In the genomic region with DNA sequence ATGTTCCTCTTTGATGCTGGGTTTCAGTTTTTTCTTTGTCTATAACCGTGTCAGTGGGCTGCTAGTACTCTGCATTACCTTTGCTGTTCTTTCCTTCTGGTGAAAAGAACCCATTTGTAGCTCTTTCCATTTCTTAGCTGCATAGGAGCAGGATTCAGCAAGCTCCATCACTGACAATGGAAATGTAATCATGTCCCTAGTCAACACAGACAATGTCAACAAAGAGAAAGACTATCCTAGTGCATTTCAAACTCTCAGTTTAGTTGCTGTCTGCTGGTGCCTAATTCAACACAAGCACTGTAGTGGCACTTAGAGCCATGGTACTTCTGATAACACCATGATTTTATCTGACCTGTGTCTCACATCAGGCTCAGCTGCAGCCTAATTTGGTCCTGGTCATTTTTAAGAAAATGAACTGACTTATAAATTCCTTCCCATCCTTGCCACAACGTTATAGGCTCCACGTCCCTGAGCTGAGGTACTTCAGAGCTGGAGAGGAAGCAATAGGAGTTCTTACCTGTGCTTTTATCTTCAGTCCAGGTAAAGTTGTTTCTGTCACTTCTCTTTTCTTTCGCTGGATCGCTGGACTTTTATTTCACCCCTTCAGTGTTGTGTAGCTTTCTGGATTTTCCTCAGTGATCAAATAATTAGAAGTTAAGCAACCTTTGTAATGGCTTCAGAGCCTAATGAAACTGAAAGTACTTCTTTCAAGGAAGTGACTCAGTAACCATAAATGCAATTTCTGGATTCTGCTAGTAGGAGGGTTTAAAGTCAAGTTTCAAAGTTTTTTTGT, we compare ENCODE assay signal across 8 cellular contexts. TPM values are rescaled to one million over a fixed set of nuclear protein-coding genes. Genes with fewer than 3 reads are reported as not detected.
DNase-seq lines count a peak whose midpoint lies in the region; ATAC-seq lines count a peak whose summit lies in the region.

TSS of gene GBP3 (minus strand) at position 700 of the 793 bp plus-strand sequence. CDS start 2,145 bp downstream, outside the sequence.

- H3K27me3 ChIP-seq in CD4-positive, alpha-beta memory T cell (ENCODE audit: insufficient read depth, low read length), result no peaks in the 10 kb centered on the region
- no peaks in the 10 kb centered on the region for H3K27me3 ChIP-seq in mesenchymal stem cell (ENCODE audit: control insufficient read depth in 1 of 2, insufficient read depth in 1 of 2, low read length in 2 of 2)

- no peaks in the 10 kb centered on the region for H3K9me3 ChIP-seq in CD4-positive, alpha-beta memory T cell (ENCODE audit: control insufficient read depth in 1 of 2, low read length in 2 of 2)
- H3K9me3 ChIP-seq in mesenchymal stem cell (ENCODE audit: control insufficient read depth, low read length), result no peaks in the 10 kb centered on the region

- H3K4me2 ChIP-seq in mesenchymal stem cell (ENCODE audit: low read length, poor library complexity, severe bottlenecking), result peak within 1 kb of the TSS; percentile 81

- H2AK5ac ChIP-seq in mesenchymal stem cell (ENCODE audit: low read length, severe bottlenecking), result no peak within 1 kb of the TSS

- H3K27ac Mint-ChIP-seq in CD4-positive, alpha-beta memory T cell, result peak within 1 kb of the TSS; percentile 84 to 99 (median 94)

- POLR2A ChIA-PET in CD4-positive, alpha-beta memory T cell (lab: Charles Lee; ENCODE audit: partially characterized antibody), result interaction anchor here (0.6 to 5.3 kb wide), 24 partner anchors 9 to 587 kb away, joined by 3 to 60 read pairs (median 5); partner anchors contain the start of genes GBP1 and GBP5

- peak in 4 of 5 donors; percentile 39 to 56 (median 45) for DNase-seq in CD4-positive, alpha-beta memory T cell
- DNase-seq in RKO (ENCODE audit: low spot score) (peak; percentile 85), dedifferentiated amniotic fluid mesenchymal stem cell (ENCODE audit: extremely low spot score) (peak; percentile 68), mesenchymal stem cell (peak; percentile 86), ureter (ENCODE audit: low spot score) (no peak), cerebellum (ENCODE audit: low spot score) (no peak)

- H3K4me3 Mint-ChIP-seq in CD4-positive, alpha-beta memory T cell, result peak within 1 kb of the TSS; percentile 90 to 100 (median 95)

- H3K9me3 Mint-ChIP-seq in CD4-positive, alpha-beta memory T cell, result peaks cover 0 to 14% (median 11%) of the 10 kb centered on the region in 8 donors

- H3K4ac ChIP-seq in mesenchymal stem cell (ENCODE audit: low read depth in 1 of 2, low read length in 2 of 2), result peak within 1 kb of the TSS; percentile 80 to 92

- peak within 1 kb of the TSS in 1 of 2 experiments; percentile 93 for H3K23ac ChIP-seq in mesenchymal stem cell (ENCODE audit: low read length in 2 of 2)

- H2AFZ ChIP-seq in mesenchymal stem cell (ENCODE audit: low read depth, low read length), result peak within 1 kb of the TSS; percentile 93

- peaks cover 39% of the 10 kb centered on the region for H3K4me1 ChIP-seq in CD4-positive, alpha-beta memory T cell (ENCODE audit: insufficient read depth, low read length)
- H3K4me1 ChIP-seq in mesenchymal stem cell (ENCODE audit: control insufficient read depth, insufficient read depth, low read depth, low read length), result peaks cover 2% of the 10 kb centered on the region

- CTCF ChIA-PET in CD4-positive, alpha-beta memory T cell (lab: Charles Lee; ENCODE audit: partially characterized antibody), result interaction anchor here (0.8 to 3.0 kb wide), 21 partner anchors 8 to 336 kb away, joined by 3 to 14 read pairs (median 6); partner anchors contain the start of genes GBP1 and GBP4

- peaks cover 29 to 69% (median 45%) of the 10 kb centered on the region in 4 donors for H3K4me1 Mint-ChIP-seq in CD4-positive, alpha-beta memory T cell

- H3K36me3 ChIP-seq in CD4-positive, alpha-beta memory T cell (ENCODE audit: insufficient read depth, low read length), result no peaks in the 10 kb centered on the region
- peaks cover 6 to 19% of the 10 kb centered on the region in 2 experiments for H3K36me3 ChIP-seq in mesenchymal stem cell (ENCODE audit: control insufficient read depth in 1 of 2, insufficient read depth in 2 of 2, low read depth in 1 of 2, low read length in 2 of 2)

- intact Hi-C loops in CD4-positive, alpha-beta memory T cell (cut with micrococcal nuclease), result loop anchor here (1.0 to 2.0 kb wide), 3 partner anchors 18 to 104 kb away; partner anchors contain the start of genes GBP1 and GBP2

- peak within 1 kb of the TSS; percentile 80 for H2BK120ac ChIP-seq in mesenchymal stem cell (ENCODE audit: low read depth, low read length)

- peaks cover 13% of the 10 kb centered on the region for H3K79me1 ChIP-seq in mesenchymal stem cell (replicated peaks; ENCODE audit: low read length, poor library complexity, severe bottlenecking)

- H4K91ac ChIP-seq in mesenchymal stem cell (ENCODE audit: low read length), result peak within 1 kb of the TSS; percentile 67

- no peak within 1 kb of the TSS for H2BK15ac ChIP-seq in mesenchymal stem cell (ENCODE audit: low read depth, poor library complexity, severe bottlenecking)

- peak within 1 kb of the TSS in 1 of 2 experiments; percentile 91 for H3K14ac ChIP-seq in mesenchymal stem cell (ENCODE audit: low read length in 2 of 2)

- H3K18ac ChIP-seq in mesenchymal stem cell (ENCODE audit: low read depth in 1 of 2, low read length in 2 of 2), result peak within 1 kb of the TSS; percentile 81 to 92

- WGBS in mesenchymal stem cell, result 27% methylated on average over 5 of the region's 5 CpGs

- peak within 1 kb of the TSS; percentile 60 to 99 for H2BK12ac ChIP-seq in mesenchymal stem cell (ENCODE audit: low read length in 2 of 2)

- H3K4me3 ChIP-seq in CD4-positive, alpha-beta memory T cell (ENCODE audit: low read length in 2 of 2), result peak within 1 kb of the TSS; percentile 49 to 87
- peak within 1 kb of the TSS in 1 of 2 experiments; percentile 94 for H3K4me3 ChIP-seq in mesenchymal stem cell (ENCODE audit: insufficient read depth in 1 of 2, low read depth in 1 of 2, low read length in 2 of 2)

- peaks cover 42 to 45% of the 10 kb centered on the region in 2 donors for H3K36me3 Mint-ChIP-seq in CD4-positive, alpha-beta memory T cell

- peak within 1 kb of the TSS; percentile 96 for H3K9ac ChIP-seq in mesenchymal stem cell (ENCODE audit: low read length)

- H3K27me3 Mint-ChIP-seq in CD4-positive, alpha-beta memory T cell, result no peaks in the 10 kb centered on the region

- H3K27ac ChIP-seq in CD4-positive, alpha-beta memory T cell (ENCODE audit: low read depth, low read length), result peak within 1 kb of the TSS; percentile 73
- peak within 1 kb of the TSS; percentile 92 for H3K27ac ChIP-seq in mesenchymal stem cell (ENCODE audit: low read length, poor library complexity, severe bottlenecking)

- ATAC-seq in GM19351 (IDR thresholded peaks at IDR 0.05; ENCODE audit: unreplicated experiment) (peak; percentile 79), HG03460 (IDR thresholded peaks at IDR 0.05; ENCODE audit: unreplicated experiment) (peak; percentile 87)

- H4K8ac ChIP-seq in mesenchymal stem cell (ENCODE audit: low read length), result peak within 1 kb of the TSS; percentile 57

- peak within 1 kb of the TSS; percentile 31 for H2BK5ac ChIP-seq in mesenchymal stem cell (ENCODE audit: low read depth, low read length, poor library complexity, severe bottlenecking)

RNA-seq across cellular contexts. Expression of gene GBP3, which starts in this region (rescaled TPM):
- 10 to 100 TPM; 51.8 to 54.1 TPM for total RNA-seq in CD4-positive, alpha-beta memory T cell
- 10 to 100 TPM in 1 of 2 donors, 1 to 10 TPM in 1; 6.4 to 10.2 TPM for polyA plus RNA-seq in CD4-positive, alpha-beta memory T cell
- polyA plus RNA-seq in mesenchymal stem cell (2013, experiment 1 of 2), result 5.6 TPM
- 6.5 TPM for polyA plus RNA-seq in mesenchymal stem cell (2013, experiment 2 of 2)
- total RNA-seq in ureter, result 79.7 TPM
- total RNA-seq in cerebellum, result 0.82 TPM

Comparison
In these comparisons a context has a peak if more than half of its experiments do, and no peak if none do; other contexts are left out.
1. RNA of gene GBP3 (total RNA-seq): 79.7 TPM in ureter (single experiment) and 51.8 to 54.1 TPM in CD4-positive, alpha-beta memory T cell; 0.82 TPM in cerebellum (single experiment); every median in the first group is over 10 times any median in the second.
2. DNase-seq: peak in CD4-positive, alpha-beta memory T cell (4 of 5), RKO (single experiment), dedifferentiated amniotic fluid mesenchymal stem cell (single experiment) and mesenchymal stem cell (single experiment); none in ureter (single experiment) and cerebellum (single experiment).